ENCODE assay signal across 1 cellular context in the genomic region with DNA sequence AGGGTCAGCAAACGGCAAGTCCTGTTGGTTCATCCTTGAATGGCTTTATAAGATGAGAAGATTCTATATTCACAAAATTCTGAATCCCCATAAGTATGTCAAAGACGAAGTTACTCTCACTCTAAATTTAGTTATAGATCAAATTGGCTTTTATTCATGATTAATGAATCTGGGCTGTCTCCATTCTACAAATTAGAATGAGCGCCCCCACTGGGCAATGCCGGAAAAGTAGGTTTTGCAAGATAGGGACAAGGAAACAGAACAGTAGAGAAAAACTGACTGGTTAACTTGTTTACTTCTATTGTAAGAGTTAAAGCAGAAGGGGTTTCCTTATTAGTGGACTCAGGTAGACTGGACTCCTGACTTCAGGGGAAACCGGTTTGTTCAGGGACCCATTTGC.
TF ChIP-seq lines count a peak whose summit lies in the region.

No MANE protein-coding gene starts in this region.

TF ChIP-seq in K562, 482 proteins besides CTCF, POLR2A, EP300 and RAD21 (continued from another document):
- TF ChIP-seq, protein P1, sequence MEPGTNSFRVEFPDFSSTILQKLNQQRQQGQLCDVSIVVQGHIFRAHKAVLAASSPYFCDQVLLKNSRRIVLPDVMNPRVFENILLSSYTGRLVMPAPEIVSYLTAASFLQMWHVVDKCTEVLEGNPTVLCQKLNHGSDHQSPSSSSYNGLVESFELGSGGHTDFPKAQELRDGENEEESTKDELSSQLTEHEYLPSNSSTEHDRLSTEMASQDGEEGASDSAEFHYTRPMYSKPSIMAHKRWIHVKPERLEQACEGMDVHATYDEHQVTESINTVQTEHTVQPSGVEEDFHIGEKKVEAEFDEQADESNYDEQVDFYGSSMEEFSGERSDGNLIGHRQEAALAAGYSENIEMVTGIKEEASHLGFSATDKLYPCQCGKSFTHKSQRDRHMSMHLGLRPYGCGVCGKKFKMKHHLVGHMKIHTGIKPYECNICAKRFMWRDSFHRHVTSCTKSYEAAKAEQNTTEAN (CRISPR knock-in tag; IDR thresholded peaks at IDR 0.05) = no peak
- TF ChIP-seq ZNF668 (CRISPR knock-in tag; IDR thresholded peaks at IDR 0.05) (no peak), POLR2AphosphoS2 (IDR thresholded peaks at IDR 0.05; ENCODE audit: low read length) (no peak)
